ENCODE assay signal across 2 cellular contexts in genomic region chr16:11236441-11236840, GRCh38.
TF ChIP-seq lines count a peak whose summit lies in the region.

No MANE protein-coding gene starts in this region.

TF ChIP-seq in H1, 55 proteins besides CTCF, POLR2A, EP300 and RAD21:
- TF ChIP-seq KDM4A (IDR thresholded peaks at IDR 0.05; ENCODE audit: low read depth, low read length, severe bottlenecking) (no peak), JUN (IDR thresholded peaks at IDR 0.05; ENCODE audit: low read depth, low read length) (no peak), CREB1 (IDR thresholded peaks at IDR 0.05) (no peak)

TF ChIP-seq in SK-N-SH, 30 proteins besides CTCF, POLR2A, EP300 and RAD21:
- no peak for TF ChIP-seq ELF1 (IDR thresholded peaks at IDR 0.05)
- TF ChIP-seq, protein P1, sequence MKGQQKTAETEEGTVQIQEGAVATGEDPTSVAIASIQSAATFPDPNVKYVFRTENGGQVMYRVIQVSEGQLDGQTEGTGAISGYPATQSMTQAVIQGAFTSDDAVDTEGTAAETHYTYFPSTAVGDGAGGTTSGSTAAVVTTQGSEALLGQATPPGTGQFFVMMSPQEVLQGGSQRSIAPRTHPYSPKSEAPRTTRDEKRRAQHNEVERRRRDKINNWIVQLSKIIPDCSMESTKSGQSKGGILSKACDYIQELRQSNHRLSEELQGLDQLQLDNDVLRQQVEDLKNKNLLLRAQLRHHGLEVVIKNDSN (IDR thresholded peaks at IDR 0.05; ENCODE audit: borderline replicate concordance, low read depth), result no peak
- no peak for TF ChIP-seq RFX5 (IDR thresholded peaks at IDR 0.05; ENCODE audit: low read length)
- no peak for TF ChIP-seq ZBTB33 (IDR thresholded peaks at IDR 0.05; ENCODE audit: borderline replicate concordance, low read depth)
- TF ChIP-seq, protein P2, sequence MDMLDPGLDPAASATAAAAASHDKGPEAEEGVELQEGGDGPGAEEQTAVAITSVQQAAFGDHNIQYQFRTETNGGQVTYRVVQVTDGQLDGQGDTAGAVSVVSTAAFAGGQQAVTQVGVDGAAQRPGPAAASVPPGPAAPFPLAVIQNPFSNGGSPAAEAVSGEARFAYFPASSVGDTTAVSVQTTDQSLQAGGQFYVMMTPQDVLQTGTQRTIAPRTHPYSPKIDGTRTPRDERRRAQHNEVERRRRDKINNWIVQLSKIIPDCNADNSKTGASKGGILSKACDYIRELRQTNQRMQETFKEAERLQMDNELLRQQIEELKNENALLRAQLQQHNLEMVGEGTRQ (IDR thresholded peaks at IDR 0.05; ENCODE audit: borderline replicate concordance, low read depth, low read length), result no peak
- TF ChIP-seq MXI1 (IDR thresholded peaks at IDR 0.05; ENCODE audit: low read depth, low read length), result no peak
- TF ChIP-seq JUND (IDR thresholded peaks at IDR 0.05), result no peak
- no peak for TF ChIP-seq CHD2 (IDR thresholded peaks at IDR 0.05; ENCODE audit: low read length, partially characterized antibody)
- no peak for TF ChIP-seq NFIC (IDR thresholded peaks at IDR 0.05; ENCODE audit: borderline replicate concordance)
- no peak for TF ChIP-seq TEAD4 (IDR thresholded peaks at IDR 0.05; ENCODE audit: borderline replicate concordance, insufficient read depth)
- TF ChIP-seq, protein P3, sequence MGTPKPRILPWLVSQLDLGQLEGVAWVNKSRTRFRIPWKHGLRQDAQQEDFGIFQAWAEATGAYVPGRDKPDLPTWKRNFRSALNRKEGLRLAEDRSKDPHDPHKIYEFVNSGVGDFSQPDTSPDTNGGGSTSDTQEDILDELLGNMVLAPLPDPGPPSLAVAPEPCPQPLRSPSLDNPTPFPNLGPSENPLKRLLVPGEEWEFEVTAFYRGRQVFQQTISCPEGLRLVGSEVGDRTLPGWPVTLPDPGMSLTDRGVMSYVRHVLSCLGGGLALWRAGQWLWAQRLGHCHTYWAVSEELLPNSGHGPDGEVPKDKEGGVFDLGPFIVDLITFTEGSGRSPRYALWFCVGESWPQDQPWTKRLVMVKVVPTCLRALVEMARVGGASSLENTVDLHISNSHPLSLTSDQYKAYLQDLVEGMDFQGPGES (IDR thresholded peaks at IDR 0.05; ENCODE audit: low read depth, low read length), result no peak
- no peak for TF ChIP-seq SMC3 (IDR thresholded peaks at IDR 0.05; ENCODE audit: low read depth, low read length)
- TF ChIP-seq PBX3 (IDR thresholded peaks at IDR 0.05), result no peak
- no peak for TF ChIP-seq GABPA (IDR thresholded peaks at IDR 0.05; ENCODE audit: low read depth)
- TF ChIP-seq EZH2phosphoT487 (IDR thresholded peaks at IDR 0.05; ENCODE audit: borderline replicate concordance, low read depth), result no peak
- no peak for TF ChIP-seq RCOR1 (IDR thresholded peaks at IDR 0.05; ENCODE audit: low read length)
- no peak for TF ChIP-seq TCF12 (IDR thresholded peaks at IDR 0.05)
- TF ChIP-seq TAF1 (IDR thresholded peaks at IDR 0.05; ENCODE audit: borderline replicate concordance, low read depth, low read length), result no peak
- TF ChIP-seq REST (IDR thresholded peaks at IDR 0.05; ENCODE audit: low read depth, low read length), result no peak
- TF ChIP-seq NRF1 (IDR thresholded peaks at IDR 0.05; ENCODE audit: low read depth, low read length), result no peak
